ENCODE assay signal across 25 cellular contexts in genomic region chr3:10351013-10351735, GRCh38. TPM values are rescaled to one million over a fixed set of nuclear protein-coding genes. Genes with fewer than 3 reads are reported as not detected.
DNase-seq lines count a peak whose midpoint lies in the region; ATAC-seq, FAIRE-seq and TF ChIP-seq lines count a peak whose summit lies in the region.
"Had no signal": no experiment of that assay in that cellular context is flagged by ENCODE, and none has a peak within 500 bp of the region (broad histone marks: within the 10 kb centered on the region; RNA-seq: fewer than 3 reads in every experiment).

No MANE protein-coding gene starts in this region.

- no peaks in the 10 kb centered on the region for H3K9me1 ChIP-seq in K562 (ENCODE audit: control insufficient read depth, insufficient read depth, low read length)

- H3K9me3 ChIP-seq in BLaER1 (no peaks in the 10 kb centered on the region), K562 (replicated peaks; ENCODE audit: control insufficient read depth, insufficient read depth, low read depth, low read length) (no peaks in the 10 kb centered on the region)
- H3K9me3 ChIP-seq: testis had no signal

- peak; percentile 2 for DNase-seq in HT-29 (ENCODE audit: low spot score)
- peak; percentile 58 to 92 (median 88) for DNase-seq in K562 (ENCODE audit: extremely low read depth in 1 of 4, low spot score in 3 of 4)
- DNase-seq in left colon = no peak
- no peak for DNase-seq in ecto neural progenitor cell (ENCODE audit: low spot score)
- DNase-seq in NCI-H1694 (lab: John Stamatoyannopoulos, UW) = no peak
- DNase-seq: ACHN; activated CD4-positive, alpha-beta memory T cell treated with anti-CD3 and anti-CD28 coated beads, Interleukin-2, amount 10 ng/mL, durations not matched to agents 7 days and 5 days; activated naive CD4-positive, alpha-beta T cell treated with anti-CD3 and anti-CD28 coated beads, Interleukin-2, amount 10 ng/mL, durations not matched to agents 7 days and 5 days; activated T-cell treated with anti-CD3 and anti-CD28 coated beads, Interleukin-2, amount 50 U/mL, for 1 hour; CD4-positive, alpha-beta memory T cell; DMS79 treated with DMSO at 0.1 percent for 48 hours; effector CD8-positive, alpha-beta T cell; head of caudate nucleus; NCI-H1930; NCI-H446; SHP77 treated with DMSO at 0.1 percent for 48 hours; testis had no signal

- peak overlapping the region; percentile 87 for H3K27ac ChIP-seq in BLaER1
- no peak overlapping the region for H3K27ac ChIP-seq in K562 (ENCODE audit: extremely low read depth, low read depth, low read length)
- H3K27ac ChIP-seq: testis had no signal

- H3K9ac ChIP-seq in BLaER1 (no peak overlapping the region; the same call in 1 of the 2 replicates), K562 (ENCODE audit: insufficient read depth in 1 of 2, low read depth in 2 of 2, low read length in 2 of 2) (peak overlapping the region in 1 of 2 experiments; percentile 53; a peak in 1 of 4 replicates)

- WGBS in K562 (ENCODE audit: insufficient coverage, low coverage, missing lambda C conversion rate) = 5% methylated on average over 13 of the region's 13 CpGs

- peak; percentile 51 for FAIRE-seq in K562 (lab: Jason Lieb, UNC)
- FAIRE-seq: islet of Langerhans had no signal

- intact Hi-C loops in K562 (cut with micrococcal nuclease) (no loop called here), left colon (cut with DNase I, micrococcal nuclease) (no loop called here)

- TF ChIP-seq EP300 in K562 (IDR thresholded peaks at IDR 0.05; ENCODE audit: low read length) = no peak

- H3K4me2 ChIP-seq in BLaER1 (peak overlapping the region; percentile 89), K562 (ENCODE audit: insufficient read depth, low read length) (no peak overlapping the region)

- BruUV-seq in K562 (replicated peaks; lab: Mats Ljungman, UMichigan) = no TSS peak

- CTCF ChIA-PET in K562 (lab: Yijun Ruan, JAX; ENCODE audit: low intra/inter-chr PET ratio) = interaction anchor here (0.5 kb wide), 1 partner anchor 26 kb away, joined by 4 read pairs; no protein-coding TSS in a partner anchor

- ATAC-seq in K562 (peak; percentile 86), left colon (peak; percentile 39), GM21825 (IDR thresholded peaks at IDR 0.05; ENCODE audit: unreplicated experiment) (no peak), GM19023 (IDR thresholded peaks at IDR 0.05; ENCODE audit: unreplicated experiment) (no peak)
- ATAC-seq: right cardiac atrium had no signal

- H3K79me2 ChIP-seq in K562 (ENCODE audit: control insufficient read depth, insufficient read depth, low read length) = no peaks in the 10 kb centered on the region

- H3K4me3 ChIP-seq in BLaER1 (no peak overlapping the region), K562 (no peak overlapping the region)
- H3K4me3 ChIP-seq: lung, testis had no signal

- POLR2A ChIA-PET in K562 (lab: Yijun Ruan, JAX) = interaction anchor here (0.7 to 0.8 kb wide), 2 partner anchors 330 to 512 kb away, joined by 3 to 4 read pairs; no protein-coding TSS in a partner anchor

- peaks cover 6% of the 10 kb centered on the region; the same call in 1 of the 2 replicates for H3K36me3 ChIP-seq in BLaER1
- H3K36me3 ChIP-seq in K562 (ENCODE audit: control insufficient read depth, insufficient read depth, low read length) = no peaks in the 10 kb centered on the region

- H3K4me1 ChIP-seq in BLaER1 (peaks cover 99% of the 10 kb centered on the region), K562 (replicated peaks in 1 of 2; ENCODE audit: control insufficient read depth in 2 of 2, insufficient read depth in 2 of 2, low read length in 2 of 2) (peaks cover 0 to 3% of the 10 kb centered on the region in 2 experiments; a peak in 1 of 5 replicates)
- H3K4me1 ChIP-seq: testis had no signal

- no peak overlapping the region for H2AFZ ChIP-seq in K562 (ENCODE audit: low read depth, low read length)

- H4K20me1 ChIP-seq in BLaER1 (no peaks in the 10 kb centered on the region), K562 (replicated peaks; ENCODE audit: control insufficient read depth, insufficient read depth, low read length) (peaks cover 24% of the 10 kb centered on the region; the same call in 1 of the 2 replicates)

- no peak for TF ChIP-seq CTCF in K562 (IDR thresholded peaks at IDR 0.05 in 2 of 3, conservative IDR thresholded peaks at IDR 0.05 in 1 of 3; ENCODE audit: insufficient read depth in 2 of 3, low read depth in 1 of 3, low read length in 3 of 3)

- in situ Hi-C loops in K562 (cut with MboI) = no loop called here

- no peak for TF ChIP-seq POLR2A in K562 (conservative IDR thresholded peaks at IDR 0.05)

- H3K27me3 ChIP-seq in BLaER1 (no peaks in the 10 kb centered on the region), K562 (ENCODE audit: control insufficient read depth in 2 of 2, insufficient read depth in 2 of 2, low read length in 2 of 2) (peaks cover 31 to 72% of the 10 kb centered on the region in 2 experiments)
- H3K27me3 ChIP-seq: testis had no signal

- TF ChIP-seq RAD21 in K562 (CRISPR knock-in tag; conservative IDR thresholded peaks at IDR 0.05 in 1 of 2, IDR thresholded peaks at IDR 0.05 in 1 of 2) = no peak

TF ChIP-seq in K562, 482 proteins besides CTCF, POLR2A, EP300 and RAD21 (continues in another document):
- TF ChIP-seq SP2 (IDR thresholded peaks at IDR 0.05; ENCODE audit: extremely low read depth, low read depth, low read length, poor library complexity, severe bottlenecking) (peak; percentile 27), NFYB (IDR thresholded peaks at IDR 0.05; ENCODE audit: extremely low read depth, insufficient read length) (peak; percentile 54), ZFP1 (CRISPR knock-in tag; IDR thresholded peaks at IDR 0.05) (no peak), CREB3 (tag; conservative IDR thresholded peaks at IDR 0.05; ENCODE audit: low read depth) (no peak), BRCA1 (IDR thresholded peaks at IDR 0.05) (no peak), BRCA1 (CRISPR knock-in tag; IDR thresholded peaks at IDR 0.05) (no peak), MYNN (IDR thresholded peaks at IDR 0.05) (no peak), MYNN (CRISPR knock-in tag; IDR thresholded peaks at IDR 0.05) (no peak), ZSCAN29 (IDR thresholded peaks at IDR 0.05) (no peak), SMARCA4 (IDR thresholded peaks at IDR 0.05) (no peak)

RNA-seq across cellular contexts. Expression of gene SEC13, which starts 30.3 kb away (rescaled TPM):
- total RNA-seq in HT-29 (2014; rRNA removed; shearing (Covaris generic)) = 152 and 162 TPM in 2 replicates
- total RNA-seq in K562 (2011; cell fraction: chromatin; rRNA removed; ENCODE audit: low replicate concordance) = 285 and 425 TPM in 2 replicates
- total RNA-seq in K562 (2011; cell fraction: nucleolus; rRNA removed) = 250 and 265 TPM in 2 replicates
- total RNA-seq in K562 (2011; cell fraction: nucleoplasm; rRNA removed) = 278 and 337 TPM in 2 replicates
- total RNA-seq in K562 (2014; rRNA removed) (256 and 318 TPM in 2 replicates), K562 (2014; rRNA removed; fragmentation: Illumina TruSeq; extraction: Trizol) (124 and 145 TPM in 2 replicates), K562 (2015; rRNA removed; fragmentation: Illumina TruSeq; extraction: Trizol) (192 and 196 TPM in 2 replicates), K562 (2021) (199 and 209 TPM in 2 replicates), left colon (100 to 1,000 TPM; 107 to 134 TPM)
- polyA plus RNA-seq in K562 (2011; rRNA removed) (199 and 308 TPM in 2 replicates), K562 (2014; fragmentation: Illumina TruSeq; extraction: Trizol) (274 and 284 TPM in 2 replicates), K562 (2014; fragmentation: Nextera tagmentation; extraction: Ambion mirVana) (100 to 1,000 TPM in 1 of 2 experiments, 10 to 100 TPM in 1; 71.5 to 116 TPM), K562 (2014; rRNA removed) (152 and 181 TPM in 2 replicates)
- polyA plus RNA-seq in K562 (2011; cell fraction: cytosol; rRNA removed) = 331 and 334 TPM in 2 replicates
- 250 and 306 TPM in 2 replicates for polyA plus RNA-seq in K562 (2011; cell fraction: nucleus; rRNA removed)
- 186 and 201 TPM in 2 replicates for polyA plus RNA-seq in K562 (2012)
- 268 and 286 TPM in 2 replicates for polyA minus RNA-seq in K562 (2011; rRNA and poly(A)+ RNA removed)
- 204 and 250 TPM in 2 replicates for polyA minus RNA-seq in K562 (2011; cell fraction: cytosol; rRNA and poly(A)+ RNA removed)
- 102 and 172 TPM in 2 replicates for polyA minus RNA-seq in K562 (2011; cell fraction: nucleus; rRNA and poly(A)+ RNA removed)

RNA-seq across cellular contexts. Expression of gene GHRL, which starts 58.4 kb away (rescaled TPM):
- not detected in 2 replicates for total RNA-seq in HT-29 (2014; rRNA removed; shearing (Covaris generic))
- total RNA-seq in K562 (2011; cell fraction: chromatin; rRNA removed; ENCODE audit: low replicate concordance) = 1.2 and 1.5 TPM in 2 replicates
- total RNA-seq in K562 (2011; cell fraction: nucleolus; rRNA removed) = 0.83 and 1.1 TPM in 2 replicates
- total RNA-seq in K562 (2011; cell fraction: nucleoplasm; rRNA removed) = 0.84 and 1.6 TPM in 2 replicates
- total RNA-seq in K562 (2014; rRNA removed) (0.45 TPM in 1 of 2 replicates, not detected in the other), K562 (2014; rRNA removed; fragmentation: Illumina TruSeq; extraction: Trizol) (not detected in 2 replicates), K562 (2015; rRNA removed; fragmentation: Illumina TruSeq; extraction: Trizol) (0.60 TPM in 1 of 2 replicates, not detected in the other), K562 (2021) (0.29 and 0.34 TPM in 2 replicates), left colon (1 to 10 TPM in 1 of 2 donors, under 1 TPM in 1; 0.75 to 1.1 TPM)
- polyA plus RNA-seq in K562 (2011; rRNA removed) (0.08 and 0.09 TPM in 2 replicates), K562 (2014; fragmentation: Illumina TruSeq; extraction: Trizol) (0.15 TPM in 1 of 2 replicates, not detected in the other), K562 (2014; fragmentation: Nextera tagmentation; extraction: Ambion mirVana) (not detected), K562 (2014; rRNA removed) (0.16 and 0.19 TPM in 2 replicates)
- 0.06 TPM in 1 of 2 replicates, not detected in the other for polyA plus RNA-seq in K562 (2011; cell fraction: cytosol; rRNA removed)
- polyA plus RNA-seq in K562 (2011; cell fraction: nucleus; rRNA removed) = 0.35 and 0.75 TPM in 2 replicates
- polyA plus RNA-seq in K562 (2012) = 0.51 and 0.53 TPM in 2 replicates
- polyA minus RNA-seq in K562 (2011; rRNA and poly(A)+ RNA removed) = 0.21 TPM in 1 of 2 replicates, not detected in the other
- not detected in 2 replicates for polyA minus RNA-seq in K562 (2011; cell fraction: cytosol; rRNA and poly(A)+ RNA removed)
- polyA minus RNA-seq in K562 (2011; cell fraction: nucleus; rRNA and poly(A)+ RNA removed) = 0.22 TPM in 1 of 2 replicates, not detected in the other
- total RNA-seq: fibroblast of lung, myocyte, right cardiac atrium had no signal

Comparison
In these comparisons a context has a peak if more than half of its experiments do, and no peak if none do; other contexts are left out.
1. DNase-seq: peak in HT-29 (single experiment) and K562 (4 of 4); none in left colon (0 of 2), ecto neural progenitor cell (single experiment) and NCI-H1694 (single experiment).
2. ATAC-seq: peak in K562 (single experiment) and left colon (single experiment); none in GM21825 (single experiment) and GM19023 (single experiment).